9 cellular contexts compared by ENCODE assay signal in genomic region chr21:34996304-34997081, GRCh38. TPM values are rescaled to one million over a fixed set of nuclear protein-coding genes. Genes with fewer than 3 reads are reported as not detected.
DNase-seq lines count a peak whose midpoint lies in the region; ATAC-seq and TF ChIP-seq lines count a peak whose summit lies in the region.
"Had no signal": no experiment of that assay in that cellular context is flagged by ENCODE, and none has a peak within 500 bp of the region (broad histone marks: within the 10 kb centered on the region; RNA-seq: fewer than 3 reads in every experiment).

No MANE protein-coding gene starts in this region.

- no peak overlapping the region for H3K27ac Mint-ChIP-seq in activated CD4-positive, alpha-beta T cell treated with anti-CD3 and anti-CD28 coated beads, Interleukin-2, amount 10 ng/mL, durations not matched to agents 7 days and 5 days
- H3K27ac Mint-ChIP-seq in T-cell, result peak overlapping the region; percentile 62 to 70

- H3K36me3 Mint-ChIP-seq in activated CD4-positive, alpha-beta T cell treated with anti-CD3 and anti-CD28 coated beads, Interleukin-2, amount 10 ng/mL, durations not matched to agents 7 days and 5 days (ENCODE audit: low read depth), result peaks cover 31% of the 10 kb centered on the region
- peaks cover 29% of the 10 kb centered on the region for H3K36me3 Mint-ChIP-seq in T-cell

- H3K4me3 ChIP-seq in smooth muscle cell, result no peak overlapping the region

- peak; percentile 51 for DNase-seq in activated CD4-positive, alpha-beta T cell treated with anti-CD3 and anti-CD28 coated beads for 48 hours
- no peak for DNase-seq in activated CD4-positive, alpha-beta T cell treated with anti-CD3 and anti-CD28 coated beads, Interleukin-2, amount 10 ng/mL, durations not matched to agents 7 days and 5 days
- DNase-seq in T-cell, result no peak
- peak; percentile 67 for DNase-seq in fibroblast of the conjunctiva (ENCODE audit: low read depth)
- DNase-seq in smooth muscle cell (lab: John Stamatoyannopoulos, UW; ENCODE audit: unreplicated experiment), result no peak
- DNase-seq in NCI-H2029 treated with DMSO at 0.1 percent for 48 hours (lab: John Stamatoyannopoulos, UW), result no peak
- DNase-seq: dermis blood vessel endothelial cell had no signal

- H3K4me3 Mint-ChIP-seq in activated CD4-positive, alpha-beta T cell treated with anti-CD3 and anti-CD28 coated beads, Interleukin-2, amount 10 ng/mL, durations not matched to agents 7 days and 5 days, result no peak overlapping the region
- H3K4me3 Mint-ChIP-seq in T-cell, result peak overlapping the region in 2 of 3 donors; percentile 7 to 10

- peak overlapping the region; percentile 60 for H3K4me2 ChIP-seq in smooth muscle cell

- CTCF ChIA-PET in activated CD4-positive, alpha-beta T cell treated with anti-CD3 and anti-CD28 coated beads, Interleukin-2, amount 10 ng/mL, durations not matched to agents 7 days and 5 days (lab: Charles Lee), result interaction anchor here (0.5 to 1.6 kb wide), 4 partner anchors 9 to 312 kb away, joined by 3 to 4 read pairs (median 3); no protein-coding TSS in a partner anchor
- CTCF ChIA-PET in T-cell (lab: Charles Lee), result interaction anchor here in 1 of 2 donors (0.8 kb wide), 1 partner anchor 18 kb away, joined by 3 read pairs; no protein-coding TSS in a partner anchor

- H3K79me2 ChIP-seq in smooth muscle cell (ENCODE audit: low read depth), result peaks cover 35% of the 10 kb centered on the region

- H3K9ac ChIP-seq in smooth muscle cell (ENCODE audit: low read depth), result no peak overlapping the region

- H3K4me1 ChIP-seq in smooth muscle cell (ENCODE audit: low read depth), result peaks cover 15% of the 10 kb centered on the region

- peaks cover 21% of the 10 kb centered on the region for H4K20me1 ChIP-seq in smooth muscle cell (ENCODE audit: low read depth)

- 20% methylated on average over 8 of the region's 8 CpGs for WGBS in smooth muscle cell (ENCODE audit: low lambda C conversion rate)

- ATAC-seq in T-cell (replicated peaks in 1 of 4) (no peak), GM18502 (IDR thresholded peaks at IDR 0.05; ENCODE audit: poor library complexity, unreplicated experiment) (no peak), HG03159 (IDR thresholded peaks at IDR 0.05; ENCODE audit: unreplicated experiment) (no peak)

- H3K9me3 Mint-ChIP-seq in activated CD4-positive, alpha-beta T cell treated with anti-CD3 and anti-CD28 coated beads, Interleukin-2, amount 10 ng/mL, durations not matched to agents 7 days and 5 days, result no peaks in the 10 kb centered on the region
- H3K9me3 Mint-ChIP-seq in T-cell, result no peaks in the 10 kb centered on the region

- POLR2A ChIA-PET in activated CD4-positive, alpha-beta T cell treated with anti-CD3 and anti-CD28 coated beads, Interleukin-2, amount 10 ng/mL, durations not matched to agents 7 days and 5 days (lab: Charles Lee), result no interaction called here
- POLR2A ChIA-PET in T-cell (lab: Charles Lee), result no interaction called here

- H3K4me1 Mint-ChIP-seq in activated CD4-positive, alpha-beta T cell treated with anti-CD3 and anti-CD28 coated beads, Interleukin-2, amount 10 ng/mL, durations not matched to agents 7 days and 5 days, result peaks cover 53% of the 10 kb centered on the region
- H3K4me1 Mint-ChIP-seq in T-cell, result peaks cover 74 to 76% (median 75%) of the 10 kb centered on the region in 3 donors

- no peaks in the 10 kb centered on the region for H3K27me3 ChIP-seq in smooth muscle cell (ENCODE audit: low read depth)

- TF ChIP-seq CTCF in smooth muscle cell (IDR thresholded peaks at IDR 0.05; ENCODE audit: borderline replicate concordance, insufficient read depth, poor library complexity, severe bottlenecking), result no peak

- no peaks in the 10 kb centered on the region for H3K9me3 ChIP-seq in smooth muscle cell (replicated peaks; ENCODE audit: low read depth)

- H2AFZ ChIP-seq in smooth muscle cell (ENCODE audit: low read depth), result no peak overlapping the region

- no peaks in the 10 kb centered on the region for H3K36me3 ChIP-seq in smooth muscle cell (ENCODE audit: low read depth)

- H3K27ac ChIP-seq in smooth muscle cell (ENCODE audit: low read depth), result peak overlapping the region; percentile 67

- H3F3A ChIP-seq in smooth muscle cell (ENCODE audit: low read depth), result peaks cover 13% of the 10 kb centered on the region

- H3K27me3 Mint-ChIP-seq in activated CD4-positive, alpha-beta T cell treated with anti-CD3 and anti-CD28 coated beads, Interleukin-2, amount 10 ng/mL, durations not matched to agents 7 days and 5 days, result no peaks in the 10 kb centered on the region
- no peaks in the 10 kb centered on the region for H3K27me3 Mint-ChIP-seq in T-cell

RNA-seq across cellular contexts. Expression of gene RUNX1, which starts 52.6 kb away (rescaled TPM):
- total RNA-seq in activated CD4-positive, alpha-beta T cell treated with anti-CD3 and anti-CD28 coated beads, Interleukin-2, amount 10 ng/mL, durations not matched to agents 7 days and 5 days, result 10 to 100 TPM; 52.0 to 54.0 TPM
- total RNA-seq in T-cell, result 100 to 1,000 TPM in 3 of 5 donors, 10 to 100 TPM in 2; 87.0 to 117 (median 104) TPM
- 55.6 and 97.6 TPM in 2 replicates for total RNA-seq in smooth muscle cell
- 33.4 and 35.1 TPM in 2 replicates for polyA plus RNA-seq in smooth muscle cell

Comparison
In these comparisons a context has a peak if more than half of its experiments do, and no peak if none do; other contexts are left out.
1. DNase-seq: peak in activated CD4-positive, alpha-beta T cell treated with anti-CD3 and anti-CD28 coated beads for 48 hours (single experiment) and fibroblast of the conjunctiva (single experiment); none in activated CD4-positive, alpha-beta T cell treated with anti-CD3 and anti-CD28 coated beads, Interleukin-2, amount 10 ng/mL, durations not matched to agents 7 days and 5 days (single experiment), T-cell (0 of 34), smooth muscle cell (single experiment) and NCI-H2029 treated with DMSO at 0.1 percent for 48 hours (single experiment).